Comparison of ENCODE assay signal across 12 cellular contexts in genomic region chr7:142104550-142105527, GRCh38. TPM values are rescaled to one million over a fixed set of nuclear protein-coding genes. Genes with fewer than 3 reads are reported as not detected.
DNase-seq lines count a peak whose midpoint lies in the region; ATAC-seq and TF ChIP-seq lines count a peak whose summit lies in the region.
"Had no signal": no experiment of that assay in that cellular context is flagged by ENCODE, and none has a peak within 500 bp of the region (broad histone marks: within the 10 kb centered on the region; RNA-seq: fewer than 3 reads in every experiment).

No MANE protein-coding gene starts in this region.

- no peaks in the 10 kb centered on the region for H3K36me3 Mint-ChIP-seq in MCF 10A (ENCODE audit: insufficient read depth, unreplicated experiment)
- no peaks in the 10 kb centered on the region for H3K36me3 Mint-ChIP-seq in neural progenitor cell
- no peaks in the 10 kb centered on the region for H3K36me3 Mint-ChIP-seq in stimulated activated naive B cell treated with anti-CD40 and anti-IgM and Interleukin-4, amounts not matched to agents 10 μg/mL and 1 μg/mL and 100 μg/mL, for 72 hours
- H3K36me3 Mint-ChIP-seq: IgD-negative memory B cell had no signal

- H3F3A ChIP-seq in neural progenitor cell (ENCODE audit: low read depth) = no peaks in the 10 kb centered on the region

- WGBS in upper lobe of left lung, 2 donors = 41 to 61% methylated on average over 6 of the region's 6 CpGs

- no peaks in the 10 kb centered on the region for H4K20me1 ChIP-seq in neural progenitor cell (ENCODE audit: low read depth)

- no peak overlapping the region for H3K9ac ChIP-seq in neural progenitor cell

- H3K36me3 ChIP-seq in breast epithelium (no peaks in the 10 kb centered on the region), kidney epithelial cell (ENCODE audit: control insufficient read depth, insufficient read depth, low read length) (no peaks in the 10 kb centered on the region), upper lobe of left lung (no peaks in the 10 kb centered on the region), neural progenitor cell (no peaks in the 10 kb centered on the region)
- H3K36me3 ChIP-seq: sigmoid colon had no signal

- H3K4me1 Mint-ChIP-seq in MCF 10A (ENCODE audit: insufficient read depth, unreplicated experiment) (peaks cover 14% of the 10 kb centered on the region), neural progenitor cell (no peaks in the 10 kb centered on the region)
- H3K4me1 Mint-ChIP-seq in stimulated activated naive B cell treated with anti-CD40 and anti-IgM and Interleukin-4, amounts not matched to agents 10 μg/mL and 1 μg/mL and 100 μg/mL, for 72 hours = peaks cover 6 to 7% of the 10 kb centered on the region in 2 donors
- H3K4me1 Mint-ChIP-seq: IgD-negative memory B cell had no signal

- no peak for TF ChIP-seq POLR2A in breast epithelium (IDR thresholded peaks at IDR 0.05)
- no peak for TF ChIP-seq POLR2A in upper lobe of left lung (IDR thresholded peaks at IDR 0.05)

- POLR2A ChIA-PET in MCF 10A (lab: Yijun Ruan, JAX) = interaction anchor here (0.7 kb wide), 1 partner anchor 255 kb away, joined by 3 read pairs; no protein-coding TSS in a partner anchor

- CTCF ChIA-PET in MCF 10A (lab: Yijun Ruan, JAX) = interaction anchor here (0.6 to 1.3 kb wide), 4 partner anchors 56 to 129 kb away, joined by 3 to 4 read pairs (median 3); no protein-coding TSS in a partner anchor

- no TSS peak for BruUV-seq in MCF 10A (replicated peaks; lab: Mats Ljungman, UMichigan)

- H3K9me3 Mint-ChIP-seq in MCF 10A (ENCODE audit: unreplicated experiment) = no peaks in the 10 kb centered on the region
- H3K9me3 Mint-ChIP-seq in neural progenitor cell = no peaks in the 10 kb centered on the region
- no peaks in the 10 kb centered on the region for H3K9me3 Mint-ChIP-seq in stimulated activated naive B cell treated with anti-CD40 and anti-IgM and Interleukin-4, amounts not matched to agents 10 μg/mL and 1 μg/mL and 100 μg/mL, for 72 hours

- H2AFZ ChIP-seq in neural progenitor cell (replicated peaks) = no peak overlapping the region

- TF ChIP-seq EP300 in upper lobe of left lung (IDR thresholded peaks at IDR 0.05) = peak in 1 of 4 donors; percentile 29

- no peak overlapping the region for H3K4me3 ChIP-seq in breast epithelium
- H3K4me3 ChIP-seq in kidney epithelial cell (ENCODE audit: low read depth, low read length) = no peak overlapping the region
- no peak overlapping the region for H3K4me3 ChIP-seq in upper lobe of left lung
- no peak overlapping the region for H3K4me3 ChIP-seq in neural progenitor cell
- H3K4me3 ChIP-seq: sigmoid colon had no signal

- peak; percentile 71 for DNase-seq in MCF 10A (ENCODE audit: unreplicated experiment)
- DNase-seq in breast epithelium (ENCODE audit: low spot score in 2 of 2) = no peak
- peak; percentile 77 for DNase-seq in SW480 (ENCODE audit: low spot score)
- DNase-seq in kidney epithelial cell (ENCODE audit: low read depth) = peak; percentile 14
- peak in 1 of 2 donors; percentile 65 for DNase-seq in upper lobe of left lung
- no peak for DNase-seq in neural progenitor cell (ENCODE audit: low spot score)
- DNase-seq in GOT3 (lab: John Stamatoyannopoulos, UW) = no peak
- DNase-seq in stimulated activated naive B cell treated with anti-CD40 and anti-IgM and Interleukin-4, amounts not matched to agents 10 μg/mL and 1 μg/mL and 100 μg/mL, for 72 hours = no peak
- DNase-seq: effector CD8-positive, alpha-beta T cell; NCI-H510A treated with DMSO at 0.1 percent for 48 hours; sigmoid colon had no signal

- peak; percentile 63 to 88 for ATAC-seq in upper lobe of left lung (ENCODE audit: low FRiP score in 2 of 2)
- no peak for ATAC-seq in stimulated activated naive B cell treated with anti-CD40 and anti-IgM and Interleukin-4, amounts not matched to agents 10 μg/mL and 1 μg/mL and 100 μg/mL, for 72 hours (replicated peaks)

- H3K4me2 ChIP-seq in neural progenitor cell = no peak overlapping the region

- H3K4me3 Mint-ChIP-seq in MCF 10A (ENCODE audit: unreplicated experiment) = no peak overlapping the region
- no peak overlapping the region for H3K4me3 Mint-ChIP-seq in neural progenitor cell
- no peak overlapping the region for H3K4me3 Mint-ChIP-seq in stimulated activated naive B cell treated with anti-CD40 and anti-IgM and Interleukin-4, amounts not matched to agents 10 μg/mL and 1 μg/mL and 100 μg/mL, for 72 hours
- H3K4me3 Mint-ChIP-seq: IgD-negative memory B cell had no signal

- H3K27me3 ChIP-seq in breast epithelium (no peaks in the 10 kb centered on the region), kidney epithelial cell (ENCODE audit: control insufficient read depth, insufficient read depth, low read length) (no peaks in the 10 kb centered on the region), upper lobe of left lung (no peaks in the 10 kb centered on the region), neural progenitor cell (no peaks in the 10 kb centered on the region)
- H3K27me3 ChIP-seq: sigmoid colon had no signal

- intact Hi-C loops in MCF 10A (cut with micrococcal nuclease) = no loop called here
- intact Hi-C loops in breast epithelium (cut with DNase I; ENCODE audit: low total_unique reads) = no loop called here

- H3K4me1 ChIP-seq in breast epithelium = no peaks in the 10 kb centered on the region
- no peaks in the 10 kb centered on the region for H3K4me1 ChIP-seq in upper lobe of left lung
- no peaks in the 10 kb centered on the region for H3K4me1 ChIP-seq in neural progenitor cell
- H3K4me1 ChIP-seq: sigmoid colon had no signal

- H3K27ac Mint-ChIP-seq in MCF 10A (ENCODE audit: low read depth, unreplicated experiment) (no peak overlapping the region), neural progenitor cell (no peak overlapping the region)
- no peak overlapping the region for H3K27ac Mint-ChIP-seq in stimulated activated naive B cell treated with anti-CD40 and anti-IgM and Interleukin-4, amounts not matched to agents 10 μg/mL and 1 μg/mL and 100 μg/mL, for 72 hours

- H3K27me3 Mint-ChIP-seq in MCF 10A (ENCODE audit: insufficient read depth, unreplicated experiment) (no peaks in the 10 kb centered on the region), neural progenitor cell (ENCODE audit: insufficient read depth, low read depth) (peaks cover 5% of the 10 kb centered on the region)
- no peaks in the 10 kb centered on the region for H3K27me3 Mint-ChIP-seq in stimulated activated naive B cell treated with anti-CD40 and anti-IgM and Interleukin-4, amounts not matched to agents 10 μg/mL and 1 μg/mL and 100 μg/mL, for 72 hours

- H3K79me2 ChIP-seq in neural progenitor cell (ENCODE audit: low read depth) = no peaks in the 10 kb centered on the region

- H3K9me3 ChIP-seq in breast epithelium (no peaks in the 10 kb centered on the region), upper lobe of left lung (no peaks in the 10 kb centered on the region), neural progenitor cell (ENCODE audit: low read depth) (no peaks in the 10 kb centered on the region)
- H3K9me3 ChIP-seq: sigmoid colon had no signal

- H3K27ac ChIP-seq in breast epithelium (no peak overlapping the region), upper lobe of left lung (peak overlapping the region in 1 of 4 donors; percentile 38), neural progenitor cell (no peak overlapping the region)
- H3K27ac ChIP-seq: sigmoid colon had no signal

- TF ChIP-seq CTCF in MCF 10A (IDR thresholded peaks at IDR 0.05; ENCODE audit: unreplicated experiment) (no peak), breast epithelium (IDR thresholded peaks at IDR 0.05) (no peak), kidney epithelial cell (IDR thresholded peaks at IDR 0.05; ENCODE audit: insufficient read depth, low read length, poor library complexity, severe bottlenecking) (no peak), upper lobe of left lung (IDR thresholded peaks at IDR 0.05) (no peak), neural progenitor cell (IDR thresholded peaks at IDR 0.05) (no peak)

RNA-seq across cellular contexts. Expression of gene MGAM2, which starts 6.7 kb away (rescaled TPM):
- total RNA-seq in MCF 10A (2022) (not detected in 2 replicates), breast epithelium (1 to 10 TPM in 2 of 3 donors, under 1 TPM in 1; under 0.01 to 2.9 (median 2.3) TPM), kidney epithelial cell (under 0.01 and 0.48 TPM in 2 replicates), upper lobe of left lung (1 to 10 TPM in 2 of 6 donors, under 1 TPM in 4; 0.43 to 1.6 (median 0.63) TPM), neural progenitor cell (ENCODE audit: low replicate concordance) (0.04 and 0.12 TPM in 2 replicates)

Comparison
In these comparisons a context has a peak if more than half of its experiments do, and no peak if none do; other contexts are left out.
1. DNase-seq: peak in MCF 10A (single experiment), SW480 (single experiment) and kidney epithelial cell (single experiment); none in breast epithelium (0 of 2), neural progenitor cell (single experiment), GOT3 (single experiment) and stimulated activated naive B cell treated with anti-CD40 and anti-IgM and Interleukin-4, amounts not matched to agents 10 μg/mL and 1 μg/mL and 100 μg/mL, for 72 hours (single experiment).
2. ATAC-seq: peak in upper lobe of left lung (2 of 2); none in stimulated activated naive B cell treated with anti-CD40 and anti-IgM and Interleukin-4, amounts not matched to agents 10 μg/mL and 1 μg/mL and 100 μg/mL, for 72 hours (0 of 2).